ENCODE assay signal across 34 cellular contexts in genomic region chr7:135257790-135258189, GRCh38. TPM values are rescaled to one million over a fixed set of nuclear protein-coding genes. Genes with fewer than 3 reads are reported as not detected.
"Had no signal": no experiment of that assay in that cellular context is flagged by ENCODE, and none has a peak within 500 bp of the region (broad histone marks: within the 10 kb centered on the region; RNA-seq: fewer than 3 reads in every experiment).

No MANE protein-coding gene starts in this region.

- H3K4me2 ChIP-seq: KMS-11 had no signal

- H3K4me3 ChIP-seq: breast epithelium, SJCRH30, SK-N-MC had no signal

- H3K9ac ChIP-seq: KMS-11 had no signal

- H3K4me1 Mint-ChIP-seq: activated CD4-positive, alpha-beta memory T cell treated with anti-CD3 and anti-CD28 coated beads, Interleukin-2, amount 10 ng/mL, durations not matched to agents 7 days and 5 days; activated CD8-positive, alpha-beta memory T cell treated with anti-CD3 and anti-CD28 coated beads, Interleukin-2, amount 10 ng/mL, durations not matched to agents 7 days and 5 days; activated naive CD4-positive, alpha-beta T cell treated with anti-CD3 and anti-CD28 coated beads, Interleukin-2, amount 10 ng/mL, durations not matched to agents 7 days and 5 days had no signal

- H3K27me3 ChIP-seq: breast epithelium, SJCRH30 had no signal

- H3K27ac Mint-ChIP-seq: activated CD4-positive, alpha-beta memory T cell treated with anti-CD3 and anti-CD28 coated beads, Interleukin-2, amount 10 ng/mL, durations not matched to agents 7 days and 5 days; activated CD8-positive, alpha-beta memory T cell treated with anti-CD3 and anti-CD28 coated beads, Interleukin-2, amount 10 ng/mL, durations not matched to agents 7 days and 5 days; activated naive CD4-positive, alpha-beta T cell treated with anti-CD3 and anti-CD28 coated beads, Interleukin-2, amount 10 ng/mL, durations not matched to agents 7 days and 5 days; activated naive CD8-positive, alpha-beta T cell; activated naive CD8-positive, alpha-beta T cell treated with anti-CD3 and anti-CD28 coated beads, Interleukin-2, amount 50 U/mL, for 24 hours had no signal

- H3K36me3 ChIP-seq: breast epithelium, SJCRH30, WERI-Rb-1 had no signal

- H3K36me3 Mint-ChIP-seq: activated naive CD4-positive, alpha-beta T cell treated with anti-CD3 and anti-CD28 coated beads, Interleukin-2, amount 10 ng/mL, durations not matched to agents 7 days and 5 days; activated naive CD8-positive, alpha-beta T cell had no signal

- H3K9me3 Mint-ChIP-seq: activated CD4-positive, alpha-beta memory T cell treated with anti-CD3 and anti-CD28 coated beads, Interleukin-2, amount 10 ng/mL, durations not matched to agents 7 days and 5 days; activated naive CD8-positive, alpha-beta T cell treated with anti-CD3 and anti-CD28 coated beads, Interleukin-2, amount 50 U/mL, for 24 hours had no signal

- ATAC-seq: activated CD8-positive, alpha-beta memory T cell treated with anti-CD3 and anti-CD28 coated beads, Interleukin-2, amount 10 ng/mL, durations not matched to agents 7 days and 5 days; activated naive CD8-positive, alpha-beta T cell treated with anti-CD3 and anti-CD28 coated beads, Interleukin-2, amount 50 U/mL, for 24 hours; Panc1 had no signal

- H3K4me3 Mint-ChIP-seq: activated CD4-positive, alpha-beta memory T cell treated with anti-CD3 and anti-CD28 coated beads, Interleukin-2, amount 10 ng/mL, durations not matched to agents 7 days and 5 days; activated CD8-positive, alpha-beta memory T cell treated with anti-CD3 and anti-CD28 coated beads, Interleukin-2, amount 10 ng/mL, durations not matched to agents 7 days and 5 days; activated naive CD4-positive, alpha-beta T cell treated with anti-CD3 and anti-CD28 coated beads, Interleukin-2, amount 10 ng/mL, durations not matched to agents 7 days and 5 days; activated naive CD8-positive, alpha-beta T cell; activated naive CD8-positive, alpha-beta T cell treated with anti-CD3 and anti-CD28 coated beads, Interleukin-2, amount 50 U/mL, for 24 hours had no signal

- H3K9me3 ChIP-seq: breast epithelium, SJCRH30 had no signal

- DNase-seq: activated CD4-positive, alpha-beta memory T cell treated with anti-CD3 and anti-CD28 coated beads, Interleukin-2, amount 10 ng/mL, durations not matched to agents 7 days and 5 days; activated CD4-positive, alpha-beta T cell treated with anti-CD3 and anti-CD28 coated beads for 1 hour; activated CD4-positive, alpha-beta T cell treated with anti-CD3 and anti-CD28 coated beads for 48 hours; activated CD4-positive, CD25-positive, alpha-beta regulatory T cell; activated CD8-positive, alpha-beta memory T cell treated with anti-CD3 and anti-CD28 coated beads for 24 hours; activated CD8-positive, alpha-beta memory T cell treated with anti-CD3 and anti-CD28 coated beads, Interleukin-2, amount 10 ng/mL, durations not matched to agents 7 days and 5 days; activated CD8-positive, alpha-beta memory T cell treated with anti-CD3 and anti-CD28 coated beads, Interleukin-2, amount 50 U/mL, for 48 hours; activated effector memory CD4-positive, alpha-beta T cell treated with Interleukin-2 at 50 U/mL for 16 hours; activated naive CD4-positive, alpha-beta T cell treated with anti-CD3 and anti-CD28 coated beads, Interleukin-2, amount 10 ng/mL, durations not matched to agents 7 days and 5 days; activated naive CD8-positive, alpha-beta T cell treated with anti-CD3 and anti-CD28 coated beads, Interleukin-2, amount 50 U/mL, for 24 hours; activated T-cell treated with anti-CD3 and anti-CD28 coated beads, Interleukin-2, amount 50 U/mL, for 48 hours; anterior cingulate cortex; NCI-H1092 treated with DMSO at 0.1 percent for 48 hours; NCI-H1417; NCI-H1694; NCI-H1930; NCI-H2081 treated with DMSO at 0.1 percent for 48 hours; NCI-H226; NCI-H446 treated with DMSO at 0.1 percent for 48 hours; NCI-H524; SHP77; SJCRH30; T1000; WERI-Rb-1 had no signal

- H3K27ac ChIP-seq: breast epithelium, KMS-11, SJCRH30, SK-N-MC, WERI-Rb-1 had no signal

- H3K27me3 Mint-ChIP-seq: activated naive CD8-positive, alpha-beta T cell; activated naive CD8-positive, alpha-beta T cell treated with anti-CD3 and anti-CD28 coated beads, Interleukin-2, amount 50 U/mL, for 24 hours had no signal

RNA-seq across cellular contexts. Expression of gene STRA8, which starts 24.2 kb away (rescaled TPM):
- total RNA-seq: activated CD4-positive, alpha-beta memory T cell treated with anti-CD3 and anti-CD28 coated beads, Interleukin-2, amount 10 ng/mL, durations not matched to agents 7 days and 5 days; activated CD8-positive, alpha-beta memory T cell treated with anti-CD3 and anti-CD28 coated beads, Interleukin-2, amount 10 ng/mL, durations not matched to agents 7 days and 5 days; breast epithelium; cardiac septum; M059J; RPMI7951; SJCRH30; T-helper 1 cell treated with Interleukin-12 subunit alpha and Interleukin-12 subunit beta and Interleukin-4 antibody, amounts not matched to agents 30 ng/mL and 1 ng/mL, for 36 hours; T-helper 2 cell treated with Interferon-gamma antibody and Interleukin-4, amounts not matched to agents 100 ng/mL and 5 ng/mL, for 36 hours had no signal
